ENCODE assay signal across 8 cellular contexts in the genomic region with DNA sequence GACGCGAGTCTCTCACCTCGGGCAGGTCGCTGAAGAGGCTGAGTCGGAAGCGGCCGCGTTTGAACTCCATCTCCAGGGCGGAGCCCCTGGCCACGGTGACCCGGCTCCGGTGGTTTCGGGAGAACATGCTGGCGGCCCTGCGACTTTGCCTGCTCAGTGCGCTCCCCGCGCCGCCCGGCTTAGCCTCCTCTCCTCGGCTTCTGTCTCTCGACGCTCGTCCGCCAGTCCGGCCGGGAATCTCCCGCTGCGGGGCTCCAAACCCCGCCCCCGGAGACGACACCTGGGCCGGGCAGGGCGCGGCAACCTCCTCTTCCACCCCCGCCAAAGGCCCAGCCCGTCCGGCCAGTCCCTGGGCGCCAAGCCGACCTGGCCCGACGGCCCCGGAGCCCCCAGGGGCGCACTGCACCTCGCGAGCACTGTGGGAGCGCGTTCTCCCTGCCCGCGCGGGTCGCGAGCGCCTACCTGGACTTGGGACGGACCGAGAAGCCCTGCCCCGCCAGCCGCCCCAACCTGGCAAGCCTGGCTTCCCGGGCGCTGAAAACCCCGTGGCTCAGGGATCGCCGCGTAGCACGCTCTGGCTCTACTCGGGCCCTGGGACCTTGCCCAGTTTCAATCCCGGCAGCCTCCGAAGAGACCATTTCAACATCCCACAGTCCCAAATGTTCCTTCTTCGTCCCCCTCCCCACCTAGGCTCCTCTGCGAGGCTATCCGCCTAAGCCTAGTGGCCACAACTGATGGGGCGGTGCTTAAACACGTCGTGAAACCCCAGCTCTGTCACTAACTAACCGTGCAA. TPM values are rescaled to one million over a fixed set of nuclear protein-coding genes. Genes with fewer than 3 reads are reported as not detected.
DNase-seq lines count a peak whose midpoint lies in the region; ATAC-seq, FAIRE-seq and TF ChIP-seq lines count a peak whose summit lies in the region.

A gene with protein sequence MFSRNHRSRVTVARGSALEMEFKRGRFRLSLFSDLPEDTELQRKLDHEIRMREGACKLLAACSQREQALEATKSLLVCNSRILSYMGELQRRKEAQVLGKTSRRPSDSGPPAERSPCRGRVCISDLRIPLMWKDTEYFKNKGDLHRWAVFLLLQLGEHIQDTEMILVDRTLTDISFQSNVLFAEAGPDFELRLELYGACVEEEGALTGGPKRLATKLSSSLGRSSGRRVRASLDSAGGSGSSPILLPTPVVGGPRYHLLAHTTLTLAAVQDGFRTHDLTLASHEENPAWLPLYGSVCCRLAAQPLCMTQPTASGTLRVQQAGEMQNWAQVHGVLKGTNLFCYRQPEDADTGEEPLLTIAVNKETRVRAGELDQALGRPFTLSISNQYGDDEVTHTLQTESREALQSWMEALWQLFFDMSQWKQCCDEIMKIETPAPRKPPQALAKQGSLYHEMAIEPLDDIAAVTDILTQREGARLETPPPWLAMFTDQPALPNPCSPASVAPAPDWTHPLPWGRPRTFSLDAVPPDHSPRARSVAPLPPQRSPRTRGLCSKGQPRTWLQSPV (minus strand): TSS at position 248 of the 793 bp plus-strand sequence. CDS start 121 bp downstream, at position 127.

- peaks cover 18% of the 10 kb centered on the region for H3K27me3 Mint-ChIP-seq in activated naive CD4-positive, alpha-beta T cell treated with anti-CD3 and anti-CD28 coated beads, Interleukin-2, amount 50 U/mL, for 24 hours

- no peaks in the 10 kb centered on the region for H3K36me3 Mint-ChIP-seq in activated naive CD4-positive, alpha-beta T cell treated with anti-CD3 and anti-CD28 coated beads, Interleukin-2, amount 50 U/mL, for 24 hours

- no peaks in the 10 kb centered on the region for H3K9me3 ChIP-seq in Loucy (ENCODE audit: insufficient read depth, low read depth, low read length)
- H3K9me3 ChIP-seq in heart right ventricle = no peaks in the 10 kb centered on the region
- no peaks in the 10 kb centered on the region for H3K9me3 ChIP-seq in prostate gland

- H3K27me3 ChIP-seq in Loucy (ENCODE audit: insufficient read depth, low read length, poor library complexity, severe bottlenecking) (no peaks in the 10 kb centered on the region), heart right ventricle (peaks cover 0 to 43% (median 0%) of the 10 kb centered on the region in 7 donors), prostate gland (replicated peaks; ENCODE audit: insufficient read depth) (no peaks in the 10 kb centered on the region)

- peaks cover 8% of the 10 kb centered on the region for H3K4me1 Mint-ChIP-seq in activated naive CD4-positive, alpha-beta T cell treated with anti-CD3 and anti-CD28 coated beads, Interleukin-2, amount 50 U/mL, for 24 hours

- peak in 6 of 8 donors; percentile 3 to 46 (median 10) for ATAC-seq in heart right ventricle

- H3K9me3 Mint-ChIP-seq in activated naive CD4-positive, alpha-beta T cell treated with anti-CD3 and anti-CD28 coated beads, Interleukin-2, amount 50 U/mL, for 24 hours = no peaks in the 10 kb centered on the region

- H3K4me3 ChIP-seq in Loucy (ENCODE audit: low read length, poor library complexity, severe bottlenecking) (peak within 1 kb of the TSS; percentile 80), heart right ventricle (peak within 1 kb of the TSS; percentile 31 to 71 (median 58)), prostate gland (peak within 1 kb of the TSS; percentile 38 to 46)

- H3K9me2 ChIP-seq in Loucy (replicated peaks; ENCODE audit: low read depth, low read length) = no peaks in the 10 kb centered on the region

- H3K4me3 Mint-ChIP-seq in activated naive CD4-positive, alpha-beta T cell treated with anti-CD3 and anti-CD28 coated beads, Interleukin-2, amount 50 U/mL, for 24 hours = peak within 1 kb of the TSS; percentile 82

- H3K9ac ChIP-seq in Loucy (ENCODE audit: low read depth, low read length, poor library complexity, severe bottlenecking) = peak within 1 kb of the TSS; percentile 92

- peak within 1 kb of the TSS; percentile 99 for H3K4me2 ChIP-seq in Loucy (ENCODE audit: low read depth, low read length, poor library complexity, severe bottlenecking)

- TF ChIP-seq CTCF in Loucy (conservative IDR thresholded peaks at IDR 0.05; ENCODE audit: low read length) = no peak
- no peak for TF ChIP-seq CTCF in heart right ventricle (IDR thresholded peaks at IDR 0.05)
- TF ChIP-seq CTCF in prostate gland (IDR thresholded peaks at IDR 0.05) = peak in 2 of 4 experiments; percentile 15 to 30
- TF ChIP-seq CTCF in D721Med (IDR thresholded peaks at IDR 0.05; ENCODE audit: insufficient read depth, missing control alignments) = no peak

- peaks cover 2% of the 10 kb centered on the region for H4K20me1 ChIP-seq in Loucy (ENCODE audit: insufficient read depth, low read length, poor library complexity, severe bottlenecking)

- intact Hi-C loops in heart right ventricle (cut with DNase I) (no loop called here), prostate gland (cut with DNase I) (no loop called here)

- H3K4me1 ChIP-seq in Loucy (ENCODE audit: insufficient read depth, low read length, poor library complexity, severe bottlenecking) = peaks cover 38% of the 10 kb centered on the region
- H3K4me1 ChIP-seq in heart right ventricle = peaks cover 6 to 57% (median 52%) of the 10 kb centered on the region in 9 donors
- H3K4me1 ChIP-seq in prostate gland (replicated peaks) = peaks cover 6% of the 10 kb centered on the region

- WGBS in heart right ventricle, 2 donors = 8 to 14% methylated on average over 65 to 75 of the region's 75 CpGs
- WGBS in prostate gland = 9% methylated on average over 66 of the region's 75 CpGs

- H2AFZ ChIP-seq in Loucy (ENCODE audit: low read length) = peak within 1 kb of the TSS; percentile 93

- H3K27ac ChIP-seq in heart right ventricle = peak within 1 kb of the TSS; percentile 51 to 97 (median 87)
- H3K27ac ChIP-seq in prostate gland = peak within 1 kb of the TSS; percentile 90 to 91

- H3K36me3 ChIP-seq in Loucy (ENCODE audit: insufficient read depth, low read length) (no peaks in the 10 kb centered on the region), heart right ventricle (peaks cover 0 to 6% (median 0%) of the 10 kb centered on the region in 9 donors), prostate gland (no peaks in the 10 kb centered on the region)

- DNase-seq in NCI-H345 (lab: John Stamatoyannopoulos, UW) (peak; percentile 44), NCI-H345 treated with DMSO at 0.1 percent for 48 hours (lab: John Stamatoyannopoulos, UW; ENCODE audit: unreplicated experiment) (no peak), heart right ventricle (peak; percentile 42 to 45), prostate gland (ENCODE audit: low spot score) (peak; percentile 81), NCI-H1092 (lab: John Stamatoyannopoulos, UW) (no peak), D721Med (ENCODE audit: insufficient read length, low spot score) (no peak)

- TF ChIP-seq POLR2A in prostate gland (IDR thresholded peaks at IDR 0.05) = peak; percentile 76

- no peaks in the 10 kb centered on the region for H3F3A ChIP-seq in Loucy (ENCODE audit: low read depth)

- FAIRE-seq in D721Med (lab: Jason Lieb, UNC) = no peak

- H3K79me2 ChIP-seq in Loucy (ENCODE audit: insufficient read depth, low read length) = peaks cover 24% of the 10 kb centered on the region; the same call in 1 of the 2 replicates

- no peak within 1 kb of the TSS for H3K27ac Mint-ChIP-seq in activated naive CD4-positive, alpha-beta T cell treated with anti-CD3 and anti-CD28 coated beads, Interleukin-2, amount 50 U/mL, for 24 hours

RNA-seq across cellular contexts. Expression of the gene that starts here (rescaled TPM):
- 10 to 100 TPM in 8 of 10 donors, 1 to 10 TPM in 2; 9.3 to 23.4 (median 14.9) TPM for total RNA-seq in heart right ventricle
- polyA plus RNA-seq in heart right ventricle = 10 to 100 TPM; 25.5 to 33.9 TPM
- 10 to 100 TPM; 24.5 to 26.0 TPM for total RNA-seq in prostate gland

Comparison
In these comparisons a context has a peak if more than half of its experiments do, and no peak if none do; other contexts are left out.
1. DNase-seq: peak in NCI-H345 (single experiment), heart right ventricle (2 of 2) and prostate gland (single experiment); none in NCI-H345 treated with DMSO at 0.1 percent for 48 hours (single experiment), NCI-H1092 (single experiment) and D721Med (single experiment).
2. Peak in every context shown above with its lines, with median percentiles within 50 percentile points of each other: H3K4me3 ChIP-seq.